Comparison of ENCODE assay signal across 16 cellular contexts in genomic region chr14:105865904-105866840, GRCh38.
DNase-seq lines count a peak whose midpoint lies in the region; ATAC-seq, FAIRE-seq and TF ChIP-seq lines count a peak whose summit lies in the region.
"Had no signal": no experiment of that assay in that cellular context is flagged by ENCODE, and none has a peak within 500 bp of the region (broad histone marks: within the 10 kb centered on the region; RNA-seq: fewer than 3 reads in every experiment).

No MANE protein-coding gene starts in this region.

- H3K36me3 ChIP-seq in SK-N-SH (replicated peaks in 1 of 2; ENCODE audit: control insufficient read depth in 1 of 2, insufficient read depth in 2 of 2, low read length in 1 of 2) (no peaks in the 10 kb centered on the region), kidney (ENCODE audit: control insufficient read depth in 1 of 2, insufficient read depth in 2 of 2, low read length in 2 of 2) (no peaks in the 10 kb centered on the region), spleen (peaks cover 0 to 12% (median 0%) of the 10 kb centered on the region in 6 donors)
- H3K36me3 ChIP-seq: prostate gland had no signal

- no peak for TF ChIP-seq RAD21 in SK-N-SH (IDR thresholded peaks at IDR 0.05; ENCODE audit: low read length)

- no peak overlapping the region for H3K9ac ChIP-seq in SK-N-SH
- H3K9ac ChIP-seq in kidney (ENCODE audit: low read length in 2 of 2) = no peak overlapping the region

- intact Hi-C loops in kidney (cut with DNase I) (no loop called here), spleen (cut with DNase I; ENCODE audit: low total_unique reads) (no loop called here)

- no peak for ATAC-seq in SK-N-SH treated with all-trans-retinoic acid at 6 μM for 48 hours
- ATAC-seq: foreskin keratinocyte had no signal

- H4K20me1 ChIP-seq in SK-N-SH (ENCODE audit: insufficient read depth) = no peaks in the 10 kb centered on the region

- H2AFZ ChIP-seq in SK-N-SH (ENCODE audit: low read depth) = no peak overlapping the region

- H3K4me2 ChIP-seq in SK-N-SH = no peak overlapping the region

- TF ChIP-seq CTCF in SK-N-SH (IDR thresholded peaks at IDR 0.05) = no peak
- TF ChIP-seq CTCF in kidney (IDR thresholded peaks at IDR 0.05; ENCODE audit: borderline replicate concordance, extremely low read depth, insufficient read depth) = no peak
- no peak for TF ChIP-seq CTCF in spleen (IDR thresholded peaks at IDR 0.05 in 8 of 11, conservative IDR thresholded peaks at IDR 0.05 in 3 of 11)

- no peaks in the 10 kb centered on the region for H3K79me2 ChIP-seq in SK-N-SH (ENCODE audit: insufficient read depth)

- FAIRE-seq in kidney (lab: Jason Lieb, UNC) = no peak

- DNase-seq in SK-N-SH = peak; percentile 14
- peak; percentile 12 for DNase-seq in activated CD8-positive, alpha-beta memory T cell treated with anti-CD3 and anti-CD28 coated beads, Interleukin-2, amount 50 U/mL, for 4 hours
- peak; percentile 57 for DNase-seq in kidney
- DNase-seq in spleen = peak; percentile 61
- no peak for DNase-seq in activated gamma-delta T cell (lab: John Stamatoyannopoulos, UW)
- no peak for DNase-seq in cortex of kidney (lab: John Stamatoyannopoulos, UW)
- DNase-seq in SKM-1 treated with dmso at 0.1 percent for 144 hours (lab: John Stamatoyannopoulos, UW; ENCODE audit: unreplicated experiment) = no peak
- DNase-seq: activated effector memory CD4-positive, alpha-beta T cell treated with anti-CD3 and anti-CD28 coated beads, Interleukin-2, amount 50 U/mL, for 16 hours; foreskin keratinocyte; HFFc6; midbrain; NCI-H1105; NCI-H510A treated with DMSO at 0.1 percent for 48 hours had no signal

- H3K9me3 ChIP-seq in SK-N-SH = peaks cover 7% of the 10 kb centered on the region; the same call in 1 of the 2 replicates
- no peaks in the 10 kb centered on the region for H3K9me3 ChIP-seq in kidney (ENCODE audit: control insufficient read depth in 1 of 2, low read length in 2 of 2)
- H3K9me3 ChIP-seq in spleen = no peaks in the 10 kb centered on the region
- H3K9me3 ChIP-seq: prostate gland had no signal

- TF ChIP-seq POLR2A in spleen (IDR thresholded peaks at IDR 0.05) = no peak

- POLR2A ChIA-PET in SK-N-SH (lab: Yijun Ruan, JAX) = no interaction called here

- H3K9me2 ChIP-seq in SK-N-SH = no peaks in the 10 kb centered on the region

- H3K4me3 ChIP-seq in SK-N-SH (ENCODE audit: low read depth in 2 of 2, low read length in 1 of 2) = no peak overlapping the region
- no peak overlapping the region for H3K4me3 ChIP-seq in kidney (ENCODE audit: low read length in 2 of 2)
- H3K4me3 ChIP-seq in spleen = no peak overlapping the region
- H3K4me3 ChIP-seq: prostate gland had no signal

- H3K4me1 ChIP-seq in SK-N-SH (ENCODE audit: control insufficient read depth in 1 of 2, insufficient read depth in 2 of 2, low read depth in 1 of 2, low read length in 1 of 2) (peaks cover 0 to 15% of the 10 kb centered on the region in 2 experiments; a peak in 1 of 4 replicates), kidney (ENCODE audit: control insufficient read depth in 1 of 2, insufficient read depth in 1 of 2, low read depth in 1 of 2, low read length in 2 of 2) (no peaks in the 10 kb centered on the region), spleen (peaks cover 0 to 2% (median 0%) of the 10 kb centered on the region in 6 donors)
- H3K4me1 ChIP-seq: foreskin keratinocyte, prostate gland had no signal

- CTCF ChIA-PET in SK-N-SH (lab: Yijun Ruan, JAX) = no interaction called here

- H3K27me3 ChIP-seq in SK-N-SH (ENCODE audit: insufficient read depth) (no peaks in the 10 kb centered on the region), spleen (replicated peaks in 1 of 7) (peaks cover 0 to 40% (median 0%) of the 10 kb centered on the region in 7 donors)
- H3K27me3 ChIP-seq: foreskin keratinocyte had no signal

- H3K27ac ChIP-seq in SK-N-SH (ENCODE audit: low read depth in 2 of 2, low read length in 1 of 2) = no peak overlapping the region; a peak in 1 of 4 replicates
- H3K27ac ChIP-seq in kidney (ENCODE audit: low read depth in 2 of 2, low read length in 2 of 2) = no peak overlapping the region
- no peak overlapping the region for H3K27ac ChIP-seq in spleen
- H3K27ac ChIP-seq: 22Rv1, foreskin keratinocyte, prostate gland had no signal

- TF ChIP-seq EP300 in SK-N-SH (IDR thresholded peaks at IDR 0.05; ENCODE audit: borderline replicate concordance in 1 of 2, low read depth in 1 of 2, low read length in 1 of 2) = no peak

- no peaks in the 10 kb centered on the region for H3F3A ChIP-seq in SK-N-SH (replicated peaks; ENCODE audit: insufficient read depth)

- 67% methylated on average over 23 of the region's 32 CpGs for WGBS in SK-N-SH (ENCODE audit: low lambda C conversion rate)
- 69 to 80% (median 75%) methylated on average over 16 to 32 of the region's 32 CpGs for WGBS in spleen, 5 donors

TF ChIP-seq in SK-N-SH, 30 proteins besides CTCF, POLR2A, EP300 and RAD21 (continues in another document):
- no peak for TF ChIP-seq RFX5 (IDR thresholded peaks at IDR 0.05; ENCODE audit: low read length)
- TF ChIP-seq RXRA (IDR thresholded peaks at IDR 0.05; ENCODE audit: borderline replicate concordance, low read depth) = no peak
- TF ChIP-seq TEAD4 (IDR thresholded peaks at IDR 0.05; ENCODE audit: borderline replicate concordance, insufficient read depth) = no peak
- no peak for TF ChIP-seq YY1 (IDR thresholded peaks at IDR 0.05; ENCODE audit: low read depth)
- no peak for TF ChIP-seq TAF1 (IDR thresholded peaks at IDR 0.05; ENCODE audit: borderline replicate concordance, low read depth, low read length)
- no peak for TF ChIP-seq GATA2 (CRISPR knock-in tag; IDR thresholded peaks at IDR 0.05)
- TF ChIP-seq RCOR1 (IDR thresholded peaks at IDR 0.05; ENCODE audit: low read length) = no peak
- no peak for TF ChIP-seq CHD2 (IDR thresholded peaks at IDR 0.05; ENCODE audit: low read length, partially characterized antibody)
- no peak for TF ChIP-seq ZBTB33 (IDR thresholded peaks at IDR 0.05; ENCODE audit: borderline replicate concordance, low read depth)
- no peak for TF ChIP-seq MAX (IDR thresholded peaks at IDR 0.05; ENCODE audit: low read depth)
- no peak for TF ChIP-seq POLR2AphosphoS5 (IDR thresholded peaks at IDR 0.05; ENCODE audit: low read depth, low read length)
- TF ChIP-seq EZH2phosphoT487 (IDR thresholded peaks at IDR 0.05; ENCODE audit: borderline replicate concordance, low read depth) = no peak

TF ChIP-seq in SK-N-SH treated with all-trans-retinoic acid at 6 μM for 48 hours, 23 proteins besides CTCF, POLR2A, EP300 and RAD21:
- no peak for TF ChIP-seq ZFP3 (CRISPR knock-in tag; IDR thresholded peaks at IDR 0.05)
- no peak for TF ChIP-seq GLIS3 (CRISPR knock-in tag; IDR thresholded peaks at IDR 0.05)
- TF ChIP-seq ARNTL (CRISPR knock-in tag; IDR thresholded peaks at IDR 0.05; ENCODE audit: borderline replicate concordance, low read depth) = no peak
- TF ChIP-seq ISL1 (CRISPR knock-in tag; IDR thresholded peaks at IDR 0.05) = no peak
- no peak for TF ChIP-seq ZNF70 (CRISPR knock-in tag; IDR thresholded peaks at IDR 0.05)
- TF ChIP-seq TSHZ2 (CRISPR knock-in tag; IDR thresholded peaks at IDR 0.05) = no peak
- TF ChIP-seq ZNF8 (CRISPR knock-in tag; IDR thresholded peaks at IDR 0.05) = no peak
- TF ChIP-seq OSR1 (CRISPR knock-in tag; IDR thresholded peaks at IDR 0.05) = no peak

Comparison
In these comparisons a context has a peak if more than half of its experiments do, and no peak if none do; other contexts are left out.
1. DNase-seq: peak in SK-N-SH (single experiment), activated CD8-positive, alpha-beta memory T cell treated with anti-CD3 and anti-CD28 coated beads, Interleukin-2, amount 50 U/mL, for 4 hours (single experiment), kidney (single experiment) and spleen (single experiment); none in activated gamma-delta T cell (single experiment), cortex of kidney (single experiment) and SKM-1 treated with dmso at 0.1 percent for 144 hours (single experiment).